Comparison of ENCODE assay signal across 9 cellular contexts in genomic region chr14:74954947-74955228, GRCh38. TPM values are rescaled to one million over a fixed set of nuclear protein-coding genes. Genes with fewer than 3 reads are reported as not detected.
DNase-seq lines count a peak whose midpoint lies in the region; ATAC-seq, FAIRE-seq and TF ChIP-seq lines count a peak whose summit lies in the region.
"Had no signal": no experiment of that assay in that cellular context is flagged by ENCODE, and none has a peak within 500 bp of the region (broad histone marks: within the 10 kb centered on the region; RNA-seq: fewer than 3 reads in every experiment).

No MANE protein-coding gene starts in this region.

- H3K79me2 ChIP-seq in HCT116 (ENCODE audit: insufficient read depth, low read length) = no peaks in the 10 kb centered on the region

- peak overlapping the region; percentile 31 for H3K4me3 Mint-ChIP-seq in activated CD8-positive, alpha-beta T cell treated with anti-CD3 and anti-CD28 coated beads, Interleukin-2, amount 10 ng/mL, durations not matched to agents 7 days and 5 days

- no peaks in the 10 kb centered on the region for H3K9me3 ChIP-seq in HCT116 (ENCODE audit: control insufficient read depth in 1 of 2, insufficient read depth in 1 of 2, low read depth in 1 of 2, low read length in 2 of 2)
- no peaks in the 10 kb centered on the region for H3K9me3 ChIP-seq in small intestine (ENCODE audit: control insufficient read depth, low read depth)

- no peaks in the 10 kb centered on the region for H4K20me1 ChIP-seq in HCT116 (ENCODE audit: insufficient read depth)

- no peak for TF ChIP-seq CTCF in HCT116 (IDR thresholded peaks at IDR 0.05 in 2 of 3, conservative IDR thresholded peaks at IDR 0.05 in 1 of 3; ENCODE audit: borderline replicate concordance in 1 of 3, insufficient read depth in 1 of 3, low read depth in 2 of 3, low read length in 2 of 3)

- FAIRE-seq in small intestine (lab: Jason Lieb, UNC) = no peak

- POLR2A ChIA-PET in HCT116 (lab: Charles Lee) = interaction anchor here (0.9 to 1.8 kb wide), 8 partner anchors 8 to 339 kb away, joined by 3 to 8 read pairs (median 4); partner anchors contain the start of genes EIF2B2 and RPS6KL1
- POLR2A ChIA-PET in activated CD8-positive, alpha-beta T cell treated with anti-CD3 and anti-CD28 coated beads, Interleukin-2, amount 10 ng/mL, durations not matched to agents 7 days and 5 days (lab: Charles Lee) = no interaction called here

- no peak for TF ChIP-seq POLR2A in HCT116 (IDR thresholded peaks at IDR 0.05; ENCODE audit: borderline replicate concordance, extremely low read depth, insufficient read depth, insufficient read length)

- H3K9ac ChIP-seq in HCT116 (ENCODE audit: low read length) = peak overlapping the region; percentile 70

- TF ChIP-seq RAD21 in HCT116 (IDR thresholded peaks at IDR 0.05; ENCODE audit: low read depth) = no peak

- CTCF ChIA-PET in HCT116 (lab: Charles Lee) = interaction anchor here (2.9 kb wide), 1 partner anchor 10 kb away, joined by 16 read pairs; no protein-coding TSS in a partner anchor
- CTCF ChIA-PET in activated CD8-positive, alpha-beta T cell treated with anti-CD3 and anti-CD28 coated beads, Interleukin-2, amount 10 ng/mL, durations not matched to agents 7 days and 5 days (lab: Charles Lee) = interaction anchor here (0.7 to 2.9 kb wide), 3 partner anchors 10 to 133 kb away, joined by 3 to 18 read pairs (median 10); no protein-coding TSS in a partner anchor

- H3K9me2 ChIP-seq in HCT116 (ENCODE audit: insufficient read depth) = no peaks in the 10 kb centered on the region

- peak overlapping the region; percentile 99 for H3K4me2 ChIP-seq in HCT116 (ENCODE audit: low read length)

- H3K36me3 ChIP-seq in HCT116 (ENCODE audit: control insufficient read depth in 1 of 2, insufficient read depth in 2 of 2, low read length in 2 of 2) (no peaks in the 10 kb centered on the region), small intestine (ENCODE audit: control insufficient read depth in 2 of 2, insufficient read depth in 2 of 2, low read length in 2 of 2) (no peaks in the 10 kb centered on the region)

- ATAC-seq in HCT116 (no peak; the same call in 1 of the 2 replicates), GM18861 (IDR thresholded peaks at IDR 0.05; ENCODE audit: unreplicated experiment) (no peak)
- ATAC-seq in activated CD8-positive, alpha-beta T cell treated with anti-CD3 and anti-CD28 coated beads, Interleukin-2, amount 10 ng/mL, durations not matched to agents 7 days and 5 days = no peak

- H3K4me3 ChIP-seq in HCT116 (replicated peaks in 1 of 2; ENCODE audit: low read depth in 1 of 2, low read length in 2 of 2) (peak overlapping the region; percentile 58 to 78), iPS-11a (ENCODE audit: low read depth, low read length) (peak overlapping the region; percentile 47), small intestine (ENCODE audit: low read depth in 1 of 2, low read length in 2 of 2) (peak overlapping the region; percentile 42 to 49)

- no peaks in the 10 kb centered on the region for H3K9me3 Mint-ChIP-seq in activated CD8-positive, alpha-beta T cell treated with anti-CD3 and anti-CD28 coated beads, Interleukin-2, amount 10 ng/mL, durations not matched to agents 7 days and 5 days (ENCODE audit: insufficient read depth)

- BruUV-seq in HCT116 (replicated peaks; lab: Mats Ljungman, UMichigan) = no TSS peak

- peak overlapping the region; percentile 48 for H2AFZ ChIP-seq in HCT116 (ENCODE audit: low read depth, low read length, poor library complexity, severe bottlenecking)

- no peak for DNase-seq in HCT116 (ENCODE audit: low read depth, low spot score)
- no peak for DNase-seq in activated CD8-positive, alpha-beta T cell treated with anti-CD3 and anti-CD28 coated beads, Interleukin-2, amount 10 ng/mL, durations not matched to agents 7 days and 5 days
- DNase-seq in small intestine = no peak
- no peak for DNase-seq in NOMO-1 (lab: John Stamatoyannopoulos, UW; ENCODE audit: unreplicated experiment in 2 of 2)
- no peak for DNase-seq in NK-92 treated with Interleukin-12 subunit alpha and Interleukin-12 subunit beta, amount 100 ng/mL, for 24 hours (lab: John Stamatoyannopoulos, UW)
- DNase-seq in NCI-H1417 treated with DMSO at 0.1 percent for 48 hours (lab: John Stamatoyannopoulos, UW) = no peak
- DNase-seq: NCI-H1436 treated with DMSO at 0.1 percent for 48 hours had no signal

- no peak overlapping the region for H3K27ac Mint-ChIP-seq in activated CD8-positive, alpha-beta T cell treated with anti-CD3 and anti-CD28 coated beads, Interleukin-2, amount 10 ng/mL, durations not matched to agents 7 days and 5 days

- H3K36me3 Mint-ChIP-seq in activated CD8-positive, alpha-beta T cell treated with anti-CD3 and anti-CD28 coated beads, Interleukin-2, amount 10 ng/mL, durations not matched to agents 7 days and 5 days (ENCODE audit: low read depth) = no peaks in the 10 kb centered on the region

- intact Hi-C loops in HCT116 (cut with micrococcal nuclease) = no loop called here

- H3K27me3 ChIP-seq in HCT116 (ENCODE audit: insufficient read depth, low read length) (no peaks in the 10 kb centered on the region), small intestine (ENCODE audit: control insufficient read depth in 2 of 2, insufficient read depth in 2 of 2, low read length in 2 of 2) (no peaks in the 10 kb centered on the region)

- H3K4me1 ChIP-seq in HCT116 (ENCODE audit: control insufficient read depth in 1 of 2, insufficient read depth in 2 of 2, low read length in 2 of 2) (peaks cover 4 to 25% of the 10 kb centered on the region in 2 experiments; a peak in 3 of 4 replicates), small intestine (ENCODE audit: control insufficient read depth in 2 of 2, insufficient read depth in 1 of 2, low read depth in 1 of 2, low read length in 1 of 2) (peaks cover 0 to 5% of the 10 kb centered on the region in 2 donors)

- peaks cover 8% of the 10 kb centered on the region for H3K4me1 Mint-ChIP-seq in activated CD8-positive, alpha-beta T cell treated with anti-CD3 and anti-CD28 coated beads, Interleukin-2, amount 10 ng/mL, durations not matched to agents 7 days and 5 days (ENCODE audit: low read depth)

- RAD21 ChIA-PET in HCT116 (lab: Charles Lee; ENCODE audit: low non-redundant PET in 1 of 2, low total read pairs in 2 of 2, uncharacterized antibody in 2 of 2, unreplicated experiment in 2 of 2) = no interaction called here

- peaks cover 12% of the 10 kb centered on the region for H3K27me3 Mint-ChIP-seq in activated CD8-positive, alpha-beta T cell treated with anti-CD3 and anti-CD28 coated beads, Interleukin-2, amount 10 ng/mL, durations not matched to agents 7 days and 5 days (ENCODE audit: low read depth)

- H3K27ac ChIP-seq in HCT116 (ENCODE audit: low read depth, low read length) = peak overlapping the region; percentile 51; the same call in 1 of the 2 replicates
- H3K27ac ChIP-seq in small intestine (ENCODE audit: low read depth in 1 of 2, low read length in 1 of 2) = no peak overlapping the region

- 0 to 2% (median 0%) methylated on average over 3 of the region's 3 CpGs for WGBS in small intestine, 3 donors

TF ChIP-seq in HCT116, 20 proteins besides CTCF, POLR2A, EP300 and RAD21:
- TF ChIP-seq JUND (IDR thresholded peaks at IDR 0.05) (no peak), CEBPB (IDR thresholded peaks at IDR 0.05; ENCODE audit: low read depth) (no peak)
TF ChIP-seq in HCT116: peak in this region for 0.

RNA-seq across cellular contexts. Expression of gene PGF, which starts 0.5 kb away (rescaled TPM):
- 6.4 TPM for total RNA-seq in HCT116 (2021; ENCODE audit: unreplicated experiment)
- polyA plus RNA-seq in HCT116 (2012) = 3.2 and 4.3 TPM in 2 replicates
- under 1 TPM in 1 of 2 experiments, not detected in 1; 0.21 TPM for total RNA-seq in activated CD8-positive, alpha-beta T cell treated with anti-CD3 and anti-CD28 coated beads, Interleukin-2, amount 10 ng/mL, durations not matched to agents 7 days and 5 days
- polyA plus RNA-seq in small intestine = 10 to 100 TPM in 1 of 3 donors, 1 to 10 TPM in 2; 1.6 to 14.0 (median 3.2) TPM

RNA-seq across cellular contexts. Expression of gene RPS6KL1, which starts 31.8 kb away (rescaled TPM):
- 6.7 TPM for total RNA-seq in HCT116 (2021; ENCODE audit: unreplicated experiment)
- polyA plus RNA-seq in HCT116 (2012) = 4.5 and 6.5 TPM in 2 replicates
- total RNA-seq in activated CD8-positive, alpha-beta T cell treated with anti-CD3 and anti-CD28 coated beads, Interleukin-2, amount 10 ng/mL, durations not matched to agents 7 days and 5 days = 1 to 10 TPM; 4.3 to 5.2 TPM
- 1 to 10 TPM; 1.8 to 3.5 (median 3.4) TPM for polyA plus RNA-seq in small intestine

RNA-seq across cellular contexts. Expression of gene EIF2B2, which starts 47.8 kb away (rescaled TPM):
- 54.8 TPM for total RNA-seq in HCT116 (2021; ENCODE audit: unreplicated experiment)
- 63.1 and 66.7 TPM in 2 replicates for polyA plus RNA-seq in HCT116 (2012)
- 10 to 100 TPM; 49.1 to 51.0 TPM for total RNA-seq in activated CD8-positive, alpha-beta T cell treated with anti-CD3 and anti-CD28 coated beads, Interleukin-2, amount 10 ng/mL, durations not matched to agents 7 days and 5 days
- polyA plus RNA-seq in small intestine = 10 to 100 TPM; 41.8 to 50.8 (median 47.8) TPM
